8 cellular contexts compared by ENCODE assay signal in genomic region chr2:159968282-159968900, GRCh38.
A peak's percentile ranks its signal among the peaks of the same experiment; 100 is the strongest.
DNase-seq lines count a peak whose midpoint lies in the region; ATAC-seq and TF ChIP-seq lines count a peak whose summit lies in the region.

No MANE protein-coding gene starts in this region.

- no peaks in the 10 kb centered on the region for H3K27me3 ChIP-seq in brain microvascular endothelial cell (replicated peaks)

- no peaks in the 10 kb centered on the region for H3K9me3 Mint-ChIP-seq in activated T-helper 1 cell treated with anti-CD3 and anti-CD28 coated beads, Interleukin-12 subunit alpha, Interleukin-12 subunit beta, Interleukin-2, Interleukin-4 antibody, amounts not matched to agents 30 ng/mL and 10 ng/mL and 1 ng/mL, durations not matched to agents 14 hours and 24 hours and 36 hours

- H3K27ac ChIP-seq in brain microvascular endothelial cell, result no peak overlapping the region

- CTCF ChIA-PET in AG04449 (lab: Yijun Ruan, JAX), result interaction anchor here (1.2 to 1.4 kb wide), 6 partner anchors 8 to 835 kb away, joined by 3 to 5 read pairs (median 4); no protein-coding TSS in a partner anchor

- peak; percentile 41 for TF ChIP-seq CTCF in AG04449 (IDR thresholded peaks at IDR 0.05; ENCODE audit: insufficient read depth, low read length, missing control alignments)
- TF ChIP-seq CTCF in brain microvascular endothelial cell (IDR thresholded peaks at IDR 0.05; ENCODE audit: low read depth, low read length, missing control alignments), result peak; percentile 65

- in situ Hi-C loops in brain microvascular endothelial cell (cut with HindIII; ENCODE audit: low pct_ligation_motif_present, low sequenced_read_pairs), result no loop called here

- H3K4me3 Mint-ChIP-seq in activated T-helper 1 cell treated with anti-CD3 and anti-CD28 coated beads, Interleukin-12 subunit alpha, Interleukin-12 subunit beta, Interleukin-2, Interleukin-4 antibody, amounts not matched to agents 30 ng/mL and 10 ng/mL and 1 ng/mL, durations not matched to agents 14 hours and 24 hours and 36 hours, result no peak overlapping the region

- H3K4me3 ChIP-seq in AG04449 (ENCODE audit: low read depth, low read length) (no peak overlapping the region), brain microvascular endothelial cell (ENCODE audit: low read depth, low read length) (no peak overlapping the region)

- no peaks in the 10 kb centered on the region for H3K36me3 ChIP-seq in brain microvascular endothelial cell (replicated peaks)

- ATAC-seq in HG02870 (IDR thresholded peaks at IDR 0.05; ENCODE audit: unreplicated experiment) (peak; percentile 35), GM21367 (IDR thresholded peaks at IDR 0.05; ENCODE audit: unreplicated experiment) (no peak)

- H3K36me3 Mint-ChIP-seq in activated T-helper 1 cell treated with anti-CD3 and anti-CD28 coated beads, Interleukin-12 subunit alpha, Interleukin-12 subunit beta, Interleukin-2, Interleukin-4 antibody, amounts not matched to agents 30 ng/mL and 10 ng/mL and 1 ng/mL, durations not matched to agents 14 hours and 24 hours and 36 hours (ENCODE audit: low read depth), result no peaks in the 10 kb centered on the region

- intact Hi-C loops in activated T-helper 1 cell treated with anti-CD3 and anti-CD28 coated beads, Interleukin-12 subunit alpha, Interleukin-12 subunit beta, Interleukin-2, Interleukin-4 antibody, amounts not matched to agents 30 ng/mL and 10 ng/mL and 1 ng/mL, durations not matched to agents 14 hours and 24 hours and 36 hours (cut with micrococcal nuclease), result loop anchor here (1.0 to 2.0 kb wide), 2 partner anchors 850 to 1067 kb away; no protein-coding TSS in a partner anchor

- H3K27me3 Mint-ChIP-seq in activated T-helper 1 cell treated with anti-CD3 and anti-CD28 coated beads, Interleukin-12 subunit alpha, Interleukin-12 subunit beta, Interleukin-2, Interleukin-4 antibody, amounts not matched to agents 30 ng/mL and 10 ng/mL and 1 ng/mL, durations not matched to agents 14 hours and 24 hours and 36 hours (ENCODE audit: insufficient read depth), result peaks cover 2% of the 10 kb centered on the region

- DNase-seq in AG04449 (ENCODE audit: low read depth, low spot score), result no peak
- peak; percentile 64 for DNase-seq in ELR (ENCODE audit: low read depth)
- DNase-seq in NCI-H510A treated with DMSO at 0.1 percent for 48 hours (lab: John Stamatoyannopoulos, UW), result peak; percentile 5
- DNase-seq in brain microvascular endothelial cell, result peak; percentile 32
- DNase-seq in kidney tubule cell (ENCODE audit: low spot score), result peak; percentile 39
- no peak for DNase-seq in activated T-helper 1 cell treated with anti-CD3 and anti-CD28 coated beads, Interleukin-12 subunit alpha, Interleukin-12 subunit beta, Interleukin-2, Interleukin-4 antibody, amounts not matched to agents 30 ng/mL and 10 ng/mL and 1 ng/mL, durations not matched to agents 14 hours and 24 hours and 36 hours (ENCODE audit: low spot score)

- no peak overlapping the region for H3K27ac Mint-ChIP-seq in activated T-helper 1 cell treated with anti-CD3 and anti-CD28 coated beads, Interleukin-12 subunit alpha, Interleukin-12 subunit beta, Interleukin-2, Interleukin-4 antibody, amounts not matched to agents 30 ng/mL and 10 ng/mL and 1 ng/mL, durations not matched to agents 14 hours and 24 hours and 36 hours

- H3K4me1 Mint-ChIP-seq in activated T-helper 1 cell treated with anti-CD3 and anti-CD28 coated beads, Interleukin-12 subunit alpha, Interleukin-12 subunit beta, Interleukin-2, Interleukin-4 antibody, amounts not matched to agents 30 ng/mL and 10 ng/mL and 1 ng/mL, durations not matched to agents 14 hours and 24 hours and 36 hours (ENCODE audit: low read depth), result no peaks in the 10 kb centered on the region

- POLR2A ChIA-PET in AG04449 (lab: Yijun Ruan, JAX), result no interaction called here

Comparison
In these comparisons a context has a peak if more than half of its experiments do, and no peak if none do; other contexts are left out.
1. DNase-seq: peak in ELR (single experiment), NCI-H510A treated with DMSO at 0.1 percent for 48 hours (single experiment), brain microvascular endothelial cell (single experiment) and kidney tubule cell (single experiment); none in AG04449 (single experiment) and activated T-helper 1 cell treated with anti-CD3 and anti-CD28 coated beads, Interleukin-12 subunit alpha, Interleukin-12 subunit beta, Interleukin-2, Interleukin-4 antibody, amounts not matched to agents 30 ng/mL and 10 ng/mL and 1 ng/mL, durations not matched to agents 14 hours and 24 hours and 36 hours (single experiment).